In genomic region chr1:197985340-197985739, GRCh38 we compare ENCODE assay signal across 2 cellular contexts.
TF ChIP-seq lines count a peak whose summit lies in the region.

No MANE protein-coding gene starts in this region.

TF ChIP-seq in HepG2, 621 proteins besides CTCF, POLR2A, EP300 and RAD21:
- TF ChIP-seq CREB1 (IDR thresholded peaks at IDR 0.05) = peak; percentile 72
- TF ChIP-seq CREB1 (CRISPR knock-in tag; IDR thresholded peaks at IDR 0.05) = no peak
- TF ChIP-seq, protein P1, sequence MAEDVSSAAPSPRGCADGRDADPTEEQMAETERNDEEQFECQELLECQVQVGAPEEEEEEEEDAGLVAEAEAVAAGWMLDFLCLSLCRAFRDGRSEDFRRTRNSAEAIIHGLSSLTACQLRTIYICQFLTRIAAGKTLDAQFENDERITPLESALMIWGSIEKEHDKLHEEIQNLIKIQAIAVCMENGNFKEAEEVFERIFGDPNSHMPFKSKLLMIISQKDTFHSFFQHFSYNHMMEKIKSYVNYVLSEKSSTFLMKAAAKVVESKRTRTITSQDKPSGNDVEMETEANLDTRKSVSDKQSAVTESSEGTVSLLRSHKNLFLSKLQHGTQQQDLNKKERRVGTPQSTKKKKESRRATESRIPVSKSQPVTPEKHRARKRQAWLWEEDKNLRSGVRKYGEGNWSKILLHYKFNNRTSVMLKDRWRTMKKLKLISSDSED (CRISPR knock-in tag; IDR thresholded peaks at IDR 0.05) = no peak
- TF ChIP-seq ATF7 (IDR thresholded peaks at IDR 0.05) = peak; percentile 85
- TF ChIP-seq ATF7 (CRISPR knock-in tag; IDR thresholded peaks at IDR 0.05) = no peak
- TF ChIP-seq MIER3 (CRISPR knock-in tag; IDR thresholded peaks at IDR 0.05; ENCODE audit: borderline replicate concordance) = no peak

TF ChIP-seq in K562, 482 proteins besides CTCF, POLR2A, EP300 and RAD21:
- TF ChIP-seq RFX1 (IDR thresholded peaks at IDR 0.05) (no peak), NFE2 (IDR thresholded peaks at IDR 0.05; ENCODE audit: low read depth) (no peak), ATF7 (IDR thresholded peaks at IDR 0.05) (peak; percentile 94), GABPB1 (CRISPR knock-in tag; IDR thresholded peaks at IDR 0.05) (0 out of 2 replicates have a peak, but pooled peaks have one; percentile 31), ZNF584 (CRISPR knock-in tag; IDR thresholded peaks at IDR 0.05; ENCODE audit: low read depth) (0 out of 2 replicates have a peak, but pooled peaks have one; percentile 29), JUN (IDR thresholded peaks at IDR 0.05; ENCODE audit: borderline replicate concordance, low read depth, low read length) (0 out of 2 replicates have a peak, but pooled peaks have one; percentile 37), JUN (CRISPR knock-in tag; IDR thresholded peaks at IDR 0.05; ENCODE audit: borderline replicate concordance) (no peak), CREB1 (IDR thresholded peaks at IDR 0.05) (0 out of 2 replicates have a peak, but pooled peaks have one; percentile 44), CREB1 (CRISPR knock-in tag; IDR thresholded peaks at IDR 0.05) (peak; percentile 58; the same call in 1 of the 2 replicates), ZC3H11A (IDR thresholded peaks at IDR 0.05; ENCODE audit: low read depth, low read length) (no peak), ZNF511 (CRISPR knock-in tag; IDR thresholded peaks at IDR 0.05) (no peak), MCM2 (IDR thresholded peaks at IDR 0.05; ENCODE audit: low read depth) (no peak), GABPA (tag; conservative IDR thresholded peaks at IDR 0.05; ENCODE audit: low read depth) (peak; percentile 52), MEF2D (tag; conservative IDR thresholded peaks at IDR 0.05; ENCODE audit: low read depth) (no peak), JUND (IDR thresholded peaks at IDR 0.05; ENCODE audit: borderline replicate concordance, low read depth, low read length) (peak; percentile 82), JUND (tag; IDR thresholded peaks at IDR 0.05; ENCODE audit: borderline replicate concordance, low read depth, low read length) (peak; percentile 73; the same call in 2 of the 3 replicates), ATF3 (IDR thresholded peaks at IDR 0.05) (peak; percentile 92), ATF3 (CRISPR knock-in tag; conservative IDR thresholded peaks at IDR 0.05) (no peak), KAT8 (IDR thresholded peaks at IDR 0.05; ENCODE audit: low read depth) (no peak), TSC22D4 (tag; IDR thresholded peaks at IDR 0.05) (no peak), ZNF41 (CRISPR knock-in tag; conservative IDR thresholded peaks at IDR 0.05) (no peak), ATF1 (CRISPR knock-in tag; IDR thresholded peaks at IDR 0.05) (no peak), ATF1 (tag; IDR thresholded peaks at IDR 0.05) (peak; percentile 61), CREB5 (CRISPR knock-in tag; IDR thresholded peaks at IDR 0.05) (no peak), CEBPG (CRISPR knock-in tag; IDR thresholded peaks at IDR 0.05) (0 out of 2 replicates have a peak, but pooled peaks have one; percentile 19), CEBPG (tag; conservative IDR thresholded peaks at IDR 0.05 in 1 of 2, IDR thresholded peaks at IDR 0.05 in 1 of 2) (peak in 1 of 2 experiments; percentile 14; a peak in 1 of 4 replicates), HOXB6 (CRISPR knock-in tag; IDR thresholded peaks at IDR 0.05; ENCODE audit: borderline replicate concordance) (no peak), CREM (IDR thresholded peaks at IDR 0.05; ENCODE audit: low read depth) (peak; percentile 76), RAD51 (IDR thresholded peaks at IDR 0.05; ENCODE audit: borderline replicate concordance, low read depth) (no peak), JUNB (CRISPR knock-in tag; conservative IDR thresholded peaks at IDR 0.05) (peak; percentile 70; the same call in 1 of the 2 replicates), ZNF253 (CRISPR knock-in tag; conservative IDR thresholded peaks at IDR 0.05) (no peak)
